In genomic region chr22:39613549-39613921, GRCh38 we compare ENCODE assay signal across 26 cellular contexts. TPM values are rescaled to one million over a fixed set of nuclear protein-coding genes. Genes with fewer than 3 reads are reported as not detected.
"Had no signal": no experiment of that assay in that cellular context is flagged by ENCODE, and none has a peak within 500 bp of the region (broad histone marks: within the 10 kb centered on the region; RNA-seq: fewer than 3 reads in every experiment).

No MANE protein-coding gene starts in this region.

- H3K27me3 ChIP-seq: cardiac muscle cell, MG63, Peyer's patch had no signal

- H3K9me3 Mint-ChIP-seq: activated T-helper 2 cell treated with anti-CD3 and anti-CD28 coated beads, Interferon-gamma antibody, Interleukin-2, Interleukin-4, amounts not matched to agents 10 μg/mL and 5 μg/mL and 100 μg/mL, durations not matched to agents 14 hours and 24 hours and 36 hours had no signal

- H3K27ac Mint-ChIP-seq: activated B cell treated with CpG ODN at 0.5 μM for 24 hours; activated T-helper 2 cell treated with anti-CD3 and anti-CD28 coated beads, Interferon-gamma antibody, Interleukin-2, Interleukin-4, amounts not matched to agents 10 μg/mL and 5 μg/mL and 100 μg/mL, durations not matched to agents 14 hours and 24 hours and 36 hours had no signal

- H3K36me3 Mint-ChIP-seq: activated naive CD8-positive, alpha-beta T cell had no signal

- H3K4me3 Mint-ChIP-seq: activated B cell treated with CpG ODN at 0.5 μM for 24 hours had no signal

- H3K36me3 ChIP-seq: brain microvascular endothelial cell, cardiac muscle cell, MG63, Peyer's patch, SJSA1 had no signal

- H3K9me3 ChIP-seq: Peyer's patch, SJSA1 had no signal

- ATAC-seq: SK-N-SH treated with all-trans-retinoic acid at 6 μM for 48 hours had no signal

- H3K4me3 ChIP-seq: cardiac muscle cell, MG63, Peyer's patch, SJSA1 had no signal

- DNase-seq: activated B cell treated with CpG ODN at 0.5 μM for 24 hours; activated CD4-positive, alpha-beta T cell treated with anti-CD3 and anti-CD28 coated beads for 1 hour; activated CD8-positive, alpha-beta memory T cell treated with anti-CD3 and anti-CD28 coated beads for 24 hours; activated gamma-delta T cell treated with Interleukin-2 at 50 U/mL for 16 hours; brain microvascular endothelial cell; cerebellar nuclear complex; MG63; MV-4-11; NCI-H1092 treated with DMSO at 0.1 percent for 48 hours; NCI-H1417 treated with DMSO at 0.1 percent for 48 hours; NCI-H1694; NCI-H2029; NCI-H2107; NCI-H2171 treated with DMSO at 0.1 percent for 48 hours; NCI-H226; NCI-H526 treated with DMSO at 0.1 percent for 48 hours; NCI-H82; Peyer's patch; SHP77; T1000 had no signal

- H3K27ac ChIP-seq: brain microvascular endothelial cell, cardiac muscle cell, Peyer's patch, RWPE1, SJSA1 had no signal

- H3K4me1 ChIP-seq: Peyer's patch, SJSA1 had no signal

RNA-seq across cellular contexts. Expression of gene CACNA1I, which starts 43.0 kb away (rescaled TPM):
- total RNA-seq: activated B cell treated with CpG ODN at 0.5 μM for 24 hours had no signal
